In the genomic region with DNA sequence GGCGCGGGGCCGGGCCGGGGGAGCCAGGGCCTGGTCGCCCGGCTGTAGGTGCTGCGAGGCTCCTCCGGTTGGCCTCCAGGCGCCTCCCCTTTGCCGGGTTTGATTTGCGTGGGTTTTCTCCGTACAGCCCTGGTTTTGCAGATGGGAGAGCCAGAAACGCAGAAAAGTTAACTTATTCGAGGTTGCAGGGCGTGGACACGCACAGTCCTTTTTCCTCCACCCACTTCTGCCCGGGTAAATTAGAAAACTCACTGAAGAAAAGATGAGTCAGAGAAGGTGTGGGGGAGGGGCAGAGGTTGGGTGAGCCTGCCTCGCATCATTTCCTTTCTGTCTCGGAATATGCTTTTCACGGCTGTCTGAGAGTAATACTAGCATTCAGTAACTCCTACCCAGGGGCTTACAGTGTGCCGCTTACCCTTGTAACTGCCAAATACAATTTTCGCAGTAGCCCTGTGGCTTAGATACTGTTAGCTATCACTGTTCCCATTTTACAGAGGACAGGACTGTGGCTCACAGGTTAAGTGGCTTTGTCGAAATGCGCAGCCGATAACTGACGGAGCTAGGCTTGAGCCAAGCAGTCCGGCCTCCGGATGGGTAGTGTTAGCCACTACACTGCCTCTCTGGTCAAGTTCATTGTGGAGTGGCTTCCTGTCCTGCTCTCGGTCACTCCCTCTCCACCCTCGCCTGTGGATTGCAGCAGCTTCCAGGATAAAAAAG, we compare ENCODE assay signal across 1 cellular context.
A peak's percentile ranks its signal among the peaks of the same experiment; 100 is the strongest.
TF ChIP-seq lines count a peak whose summit lies in the region.

No MANE protein-coding gene starts in this region.

TF ChIP-seq in GM12878, 131 proteins besides CTCF, POLR2A, EP300 and RAD21 (continued from another document):
- TF ChIP-seq FOXM1 (IDR thresholded peaks at IDR 0.05; ENCODE audit: low read depth, low read length) (no peak), SMC3 (IDR thresholded peaks at IDR 0.05; ENCODE audit: borderline replicate concordance, low read length) (no peak), NRF1 (conservative IDR thresholded peaks at IDR 0.05; ENCODE audit: low read depth, low read length) (no peak), IRF4 (IDR thresholded peaks at IDR 0.05; ENCODE audit: low read depth, low read length) (no peak), NR2C1 (IDR thresholded peaks at IDR 0.05) (no peak), MYB (IDR thresholded peaks at IDR 0.05; ENCODE audit: borderline replicate concordance, low read depth, low read length) (0 out of 2 replicates have a peak, but pooled peaks have one; percentile 21), JUNB (IDR thresholded peaks at IDR 0.05) (peak; percentile 63), ZNF24 (IDR thresholded peaks at IDR 0.05) (no peak), SREBF2 (IDR thresholded peaks at IDR 0.05; ENCODE audit: low read length) (no peak), TCF3 (IDR thresholded peaks at IDR 0.05; ENCODE audit: borderline replicate concordance, insufficient read depth, low read depth, low read length) (no peak), POLR2AphosphoS5 (IDR thresholded peaks at IDR 0.05; ENCODE audit: low read length) (peak; percentile 44; the same call in 1 of the 2 replicates), MTA2 (IDR thresholded peaks at IDR 0.05; ENCODE audit: low read depth) (0 out of 2 replicates have a peak, but pooled peaks have one; percentile 18), BCL11A (IDR thresholded peaks at IDR 0.05; ENCODE audit: low read depth, low read length) (no peak), JUND (IDR thresholded peaks at IDR 0.05; ENCODE audit: low read depth, low read length) (0 out of 2 replicates have a peak, but pooled peaks have one; percentile 19), MEF2B (IDR thresholded peaks at IDR 0.05; ENCODE audit: partially characterized antibody, poor library complexity, severe bottlenecking) (peak; percentile 6), NBN (IDR thresholded peaks at IDR 0.05) (0 out of 2 replicates have a peak, but pooled peaks have one; percentile 22), YBX1 (IDR thresholded peaks at IDR 0.05) (no peak), RCOR1 (conservative IDR thresholded peaks at IDR 0.05; ENCODE audit: low read depth, low read length) (0 out of 2 replicates have a peak, but pooled peaks have one; percentile 4), ZZZ3 (IDR thresholded peaks at IDR 0.05; ENCODE audit: control insufficient read depth, insufficient read length, low read depth) (no peak), HDGF (IDR thresholded peaks at IDR 0.05) (no peak), ATF7 (IDR thresholded peaks at IDR 0.05; ENCODE audit: low read depth) (peak; percentile 46), DPF2 (IDR thresholded peaks at IDR 0.05) (no peak), SIN3A (IDR thresholded peaks at IDR 0.05; ENCODE audit: low read depth, low read length) (peak; percentile 68; the same call in 1 of the 2 replicates), BACH1 (IDR thresholded peaks at IDR 0.05; ENCODE audit: borderline replicate concordance) (no peak), SMAD5 (IDR thresholded peaks at IDR 0.05; ENCODE audit: low read depth) (0 out of 2 replicates have a peak, but pooled peaks have one; percentile 12), CBFB (IDR thresholded peaks at IDR 0.05; ENCODE audit: low read depth) (no peak), CREM (IDR thresholded peaks at IDR 0.05; ENCODE audit: low read depth) (peak; percentile 48; the same call in 1 of the 2 replicates), GATAD2B (conservative IDR thresholded peaks at IDR 0.05; ENCODE audit: low read depth) (0 out of 2 replicates have a peak, but pooled peaks have one; percentile 45)
- TF ChIP-seq, protein P1, sequence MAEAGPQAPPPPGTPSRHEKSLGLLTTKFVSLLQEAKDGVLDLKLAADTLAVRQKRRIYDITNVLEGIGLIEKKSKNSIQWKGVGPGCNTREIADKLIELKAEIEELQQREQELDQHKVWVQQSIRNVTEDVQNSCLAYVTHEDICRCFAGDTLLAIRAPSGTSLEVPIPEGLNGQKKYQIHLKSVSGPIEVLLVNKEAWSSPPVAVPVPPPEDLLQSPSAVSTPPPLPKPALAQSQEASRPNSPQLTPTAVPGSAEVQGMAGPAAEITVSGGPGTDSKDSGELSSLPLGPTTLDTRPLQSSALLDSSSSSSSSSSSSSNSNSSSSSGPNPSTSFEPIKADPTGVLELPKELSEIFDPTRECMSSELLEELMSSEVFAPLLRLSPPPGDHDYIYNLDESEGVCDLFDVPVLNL (IDR thresholded peaks at IDR 0.05; ENCODE audit: low read depth, low read length) = 0 out of 2 replicates have a peak, but pooled peaks have one; percentile 46
- TF ChIP-seq, protein P2, sequence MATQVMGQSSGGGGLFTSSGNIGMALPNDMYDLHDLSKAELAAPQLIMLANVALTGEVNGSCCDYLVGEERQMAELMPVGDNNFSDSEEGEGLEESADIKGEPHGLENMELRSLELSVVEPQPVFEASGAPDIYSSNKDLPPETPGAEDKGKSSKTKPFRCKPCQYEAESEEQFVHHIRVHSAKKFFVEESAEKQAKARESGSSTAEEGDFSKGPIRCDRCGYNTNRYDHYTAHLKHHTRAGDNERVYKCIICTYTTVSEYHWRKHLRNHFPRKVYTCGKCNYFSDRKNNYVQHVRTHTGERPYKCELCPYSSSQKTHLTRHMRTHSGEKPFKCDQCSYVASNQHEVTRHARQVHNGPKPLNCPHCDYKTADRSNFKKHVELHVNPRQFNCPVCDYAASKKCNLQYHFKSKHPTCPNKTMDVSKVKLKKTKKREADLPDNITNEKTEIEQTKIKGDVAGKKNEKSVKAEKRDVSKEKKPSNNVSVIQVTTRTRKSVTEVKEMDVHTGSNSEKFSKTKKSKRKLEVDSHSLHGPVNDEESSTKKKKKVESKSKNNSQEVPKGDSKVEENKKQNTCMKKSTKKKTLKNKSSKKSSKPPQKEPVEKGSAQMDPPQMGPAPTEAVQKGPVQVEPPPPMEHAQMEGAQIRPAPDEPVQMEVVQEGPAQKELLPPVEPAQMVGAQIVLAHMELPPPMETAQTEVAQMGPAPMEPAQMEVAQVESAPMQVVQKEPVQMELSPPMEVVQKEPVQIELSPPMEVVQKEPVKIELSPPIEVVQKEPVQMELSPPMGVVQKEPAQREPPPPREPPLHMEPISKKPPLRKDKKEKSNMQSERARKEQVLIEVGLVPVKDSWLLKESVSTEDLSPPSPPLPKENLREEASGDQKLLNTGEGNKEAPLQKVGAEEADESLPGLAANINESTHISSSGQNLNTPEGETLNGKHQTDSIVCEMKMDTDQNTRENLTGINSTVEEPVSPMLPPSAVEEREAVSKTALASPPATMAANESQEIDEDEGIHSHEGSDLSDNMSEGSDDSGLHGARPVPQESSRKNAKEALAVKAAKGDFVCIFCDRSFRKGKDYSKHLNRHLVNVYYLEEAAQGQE (IDR thresholded peaks at IDR 0.05; ENCODE audit: low read depth, low read length) = no peak
- TF ChIP-seq, protein P3, sequence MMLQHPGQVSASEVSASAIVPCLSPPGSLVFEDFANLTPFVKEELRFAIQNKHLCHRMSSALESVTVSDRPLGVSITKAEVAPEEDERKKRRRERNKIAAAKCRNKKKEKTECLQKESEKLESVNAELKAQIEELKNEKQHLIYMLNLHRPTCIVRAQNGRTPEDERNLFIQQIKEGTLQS (IDR thresholded peaks at IDR 0.05; ENCODE audit: borderline replicate concordance, extremely low read depth, low read depth, low read length) = peak; percentile 7; the same call in 1 of the 2 replicates
- TF ChIP-seq, protein P4, sequence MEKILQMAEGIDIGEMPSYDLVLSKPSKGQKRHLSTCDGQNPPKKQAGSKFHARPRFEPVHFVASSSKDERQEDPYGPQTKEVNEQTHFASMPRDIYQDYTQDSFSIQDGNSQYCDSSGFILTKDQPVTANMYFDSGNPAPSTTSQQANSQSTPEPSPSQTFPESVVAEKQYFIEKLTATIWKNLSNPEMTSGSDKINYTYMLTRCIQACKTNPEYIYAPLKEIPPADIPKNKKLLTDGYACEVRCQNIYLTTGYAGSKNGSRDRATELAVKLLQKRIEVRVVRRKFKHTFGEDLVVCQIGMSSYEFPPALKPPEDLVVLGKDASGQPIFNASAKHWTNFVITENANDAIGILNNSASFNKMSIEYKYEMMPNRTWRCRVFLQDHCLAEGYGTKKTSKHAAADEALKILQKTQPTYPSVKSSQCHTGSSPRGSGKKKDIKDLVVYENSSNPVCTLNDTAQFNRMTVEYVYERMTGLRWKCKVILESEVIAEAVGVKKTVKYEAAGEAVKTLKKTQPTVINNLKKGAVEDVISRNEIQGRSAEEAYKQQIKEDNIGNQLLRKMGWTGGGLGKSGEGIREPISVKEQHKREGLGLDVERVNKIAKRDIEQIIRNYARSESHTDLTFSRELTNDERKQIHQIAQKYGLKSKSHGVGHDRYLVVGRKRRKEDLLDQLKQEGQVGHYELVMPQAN (conservative IDR thresholded peaks at IDR 0.05) = no peak
- TF ChIP-seq, protein P5, sequence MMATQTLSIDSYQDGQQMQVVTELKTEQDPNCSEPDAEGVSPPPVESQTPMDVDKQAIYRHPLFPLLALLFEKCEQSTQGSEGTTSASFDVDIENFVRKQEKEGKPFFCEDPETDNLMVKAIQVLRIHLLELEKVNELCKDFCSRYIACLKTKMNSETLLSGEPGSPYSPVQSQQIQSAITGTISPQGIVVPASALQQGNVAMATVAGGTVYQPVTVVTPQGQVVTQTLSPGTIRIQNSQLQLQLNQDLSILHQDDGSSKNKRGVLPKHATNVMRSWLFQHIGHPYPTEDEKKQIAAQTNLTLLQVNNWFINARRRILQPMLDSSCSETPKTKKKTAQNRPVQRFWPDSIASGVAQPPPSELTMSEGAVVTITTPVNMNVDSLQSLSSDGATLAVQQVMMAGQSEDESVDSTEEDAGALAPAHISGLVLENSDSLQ (IDR thresholded peaks at IDR 0.05) = 0 out of 2 replicates have a peak, but pooled peaks have one; percentile 15
